In the genomic region with DNA sequence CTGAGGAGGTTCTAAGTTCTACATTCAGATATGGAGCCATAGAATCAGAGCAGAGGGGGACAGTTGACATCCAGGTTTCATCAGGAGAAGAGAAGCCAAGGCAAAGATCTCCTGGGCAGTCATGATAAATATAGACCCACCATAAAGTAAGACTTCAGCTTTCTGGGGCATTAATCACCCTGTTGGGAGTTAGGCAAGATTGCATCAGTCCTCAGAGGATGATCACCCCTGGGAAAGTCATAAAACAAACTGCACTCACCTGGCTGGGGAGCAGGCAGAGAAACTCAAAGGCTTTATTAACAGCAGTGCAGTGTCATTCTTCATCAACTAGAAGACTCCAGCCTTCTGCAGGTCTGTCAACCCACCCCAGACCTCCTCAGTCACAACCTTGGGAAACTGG, we compare ENCODE assay signal across 29 cellular contexts.
DNase-seq lines count a peak whose midpoint lies in the region; ATAC-seq and TF ChIP-seq lines count a peak whose summit lies in the region.
"Had no signal": no experiment of that assay in that cellular context is flagged by ENCODE, and none has a peak within 500 bp of the region (broad histone marks: within the 10 kb centered on the region; RNA-seq: fewer than 3 reads in every experiment).

No MANE protein-coding gene starts in this region.

- H3K36me3 ChIP-seq in Loucy (ENCODE audit: insufficient read depth, low read length): no peaks in the 10 kb centered on the region
- no peaks in the 10 kb centered on the region for H3K36me3 ChIP-seq in RWPE2 (ENCODE audit: low read depth)
- H3K36me3 ChIP-seq in right lobe of liver: no peaks in the 10 kb centered on the region
- H3K36me3 ChIP-seq: neural progenitor cell, pancreas had no signal

- H3K27me3 ChIP-seq in Loucy (ENCODE audit: insufficient read depth, low read length, poor library complexity, severe bottlenecking) (no peaks in the 10 kb centered on the region), RWPE2 (ENCODE audit: insufficient read depth, poor library complexity, severe bottlenecking) (no peaks in the 10 kb centered on the region), right lobe of liver (no peaks in the 10 kb centered on the region)
- H3K27me3 ChIP-seq: neural progenitor cell, pancreas had no signal

- peak overlapping the region; percentile 21 for H3K9ac ChIP-seq in Loucy (ENCODE audit: low read depth, low read length, poor library complexity, severe bottlenecking)
- H3K9ac ChIP-seq: neural progenitor cell had no signal

- TF ChIP-seq POLR2A in right lobe of liver (IDR thresholded peaks at IDR 0.05): no peak

- no peaks in the 10 kb centered on the region for H3K79me2 ChIP-seq in Loucy (ENCODE audit: insufficient read depth, low read length)

- H3K9me3 ChIP-seq in Loucy (ENCODE audit: insufficient read depth, low read depth, low read length) (no peaks in the 10 kb centered on the region), RWPE2 (ENCODE audit: severe bottlenecking) (no peaks in the 10 kb centered on the region), right lobe of liver (no peaks in the 10 kb centered on the region)
- H3K9me3 ChIP-seq: pancreas had no signal

- intact Hi-C loops in right lobe of liver (cut with DNase I): no loop called here

- no peaks in the 10 kb centered on the region for H4K20me1 ChIP-seq in Loucy (ENCODE audit: insufficient read depth, low read length, poor library complexity, severe bottlenecking)

- H3K4me3 ChIP-seq in Loucy (ENCODE audit: low read length, poor library complexity, severe bottlenecking) (no peak overlapping the region), RWPE2 (ENCODE audit: severe bottlenecking) (no peak overlapping the region), fibroblast of villous mesenchyme (ENCODE audit: low read depth, low read length) (no peak overlapping the region), right lobe of liver (no peak overlapping the region)
- H3K4me3 ChIP-seq: neural progenitor cell, pancreas had no signal

- TF ChIP-seq CTCF in Loucy (conservative IDR thresholded peaks at IDR 0.05; ENCODE audit: low read length) (no peak), RWPE2 (IDR thresholded peaks at IDR 0.05; ENCODE audit: poor library complexity, severe bottlenecking) (no peak), fibroblast of villous mesenchyme (IDR thresholded peaks at IDR 0.05; ENCODE audit: insufficient read depth, low read depth, low read length) (no peak), right lobe of liver (IDR thresholded peaks at IDR 0.05) (no peak)

- H3K9me2 ChIP-seq in Loucy (replicated peaks; ENCODE audit: low read depth, low read length): no peaks in the 10 kb centered on the region

- H3F3A ChIP-seq in Loucy (ENCODE audit: low read depth): no peaks in the 10 kb centered on the region

- ATAC-seq in RWPE2 (ENCODE audit: low read depth) (peak; percentile 78), right lobe of liver (no peak)
- ATAC-seq: activated CD4-positive, alpha-beta T cell treated with anti-CD3 and anti-CD28 coated beads for 36 hours; activated CD8-positive, alpha-beta T cell treated with anti-CD3 and anti-CD28 coated beads for 36 hours; activated T-helper 17 cell treated with anti-CD3 and anti-CD28 coated beads, Interleukin-2, amount 50 U/mL, for 72 hours; left ventricle myocardium superior; Panc1; pancreas; stimulated activated naive CD8-positive, alpha-beta T cell treated with anti-CD3 and anti-CD28 coated beads, Interleukin-15, Interleukin-2, amounts not matched to agents 100 U/mL and 50 U/mL, for 24 hours had no signal

- H2AFZ ChIP-seq in Loucy (ENCODE audit: low read length): peak overlapping the region; percentile 39; the same call in 1 of the 2 replicates
- H2AFZ ChIP-seq: neural progenitor cell had no signal

- H3K4me1 ChIP-seq in Loucy (ENCODE audit: insufficient read depth, low read length, poor library complexity, severe bottlenecking) (peaks cover 23% of the 10 kb centered on the region), RWPE2 (ENCODE audit: insufficient read depth, poor library complexity, severe bottlenecking) (no peaks in the 10 kb centered on the region), right lobe of liver (no peaks in the 10 kb centered on the region)
- H3K4me1 ChIP-seq: neural progenitor cell, pancreas had no signal

- DNase-seq in EH (ENCODE audit: low read depth) (peak; percentile 24), RWPE2 (ENCODE audit: low spot score) (no peak), fibroblast of villous mesenchyme (ENCODE audit: low read depth) (peak; percentile 16), right lobe of liver (no peak), NCI-H510A treated with DMSO at 0.1 percent for 48 hours (lab: John Stamatoyannopoulos, UW) (no peak), NCI-H2029 treated with DMSO at 0.1 percent for 48 hours (lab: John Stamatoyannopoulos, UW) (no peak), islet precursor cell (no peak)
- DNase-seq: activated CD4-positive, alpha-beta T cell treated with anti-CD3 and anti-CD28 coated beads for 36 hours; activated CD8-positive, alpha-beta memory T cell treated with anti-CD3 and anti-CD28 coated beads, Interleukin-2, amount 50 U/mL, for 48 hours; activated CD8-positive, alpha-beta T cell treated with anti-CD3 and anti-CD28 coated beads for 36 hours; activated naive CD4-positive, alpha-beta T cell treated with anti-CD3 and anti-CD28 coated beads, Interleukin-2, amount 10 ng/mL, durations not matched to agents 7 days and 5 days; AML-193; Calu3; CD4-positive, CD25-positive, alpha-beta regulatory T cell; DMS79 treated with DMSO at 0.1 percent for 48 hours; glutamatergic neuron; GOT3; left ventricle myocardium superior; NCI-H1092 treated with DMSO at 0.1 percent for 48 hours; NCI-H1694 treated with DMSO at 0.1 percent for 48 hours; pancreas; SHP77 treated with DMSO at 0.1 percent for 48 hours; stimulated activated CD4-positive, alpha-beta T cell treated with anti-CD3 and anti-CD28 coated beads, Interleukin-2, amount 100 ng/mL, for 24 hours; stimulated activated naive CD8-positive, alpha-beta T cell treated with anti-CD3 and anti-CD28 coated beads, Interleukin-15, Interleukin-2, amounts not matched to agents 100 U/mL and 50 U/mL, for 24 hours had no signal

- H3K27ac ChIP-seq in RWPE2 (ENCODE audit: poor library complexity, severe bottlenecking) (no peak overlapping the region), right lobe of liver (no peak overlapping the region)
- H3K27ac ChIP-seq: HL-60, neural progenitor cell, pancreas had no signal

- H3K4me2 ChIP-seq in Loucy (ENCODE audit: low read depth, low read length, poor library complexity, severe bottlenecking): no peak overlapping the region
- H3K4me2 ChIP-seq: neural progenitor cell had no signal

Comparison
In these comparisons a context has a peak if more than half of its experiments do, and no peak if none do; other contexts are left out.
1. DNase-seq: peak in EH (single experiment) and fibroblast of villous mesenchyme (single experiment); none in RWPE2 (single experiment), right lobe of liver (0 of 3), NCI-H510A treated with DMSO at 0.1 percent for 48 hours (single experiment), NCI-H2029 treated with DMSO at 0.1 percent for 48 hours (single experiment) and islet precursor cell (single experiment).